ENCODE assay signal across 13 cellular contexts in genomic region chr12:26941251-26941650, GRCh38. TPM values are rescaled to one million over a fixed set of nuclear protein-coding genes. Genes with fewer than 3 reads are reported as not detected.
DNase-seq lines count a peak whose midpoint lies in the region; ATAC-seq, FAIRE-seq and TF ChIP-seq lines count a peak whose summit lies in the region.
"Had no signal": no experiment of that assay in that cellular context is flagged by ENCODE, and none has a peak within 500 bp of the region (broad histone marks: within the 10 kb centered on the region; RNA-seq: fewer than 3 reads in every experiment).

No MANE protein-coding gene starts in this region.

- FAIRE-seq in keratinocyte (lab: Jason Lieb, UNC) (no peak), pancreas (lab: Jason Lieb, UNC) (no peak)

- peaks cover 54% of the 10 kb centered on the region for H3K4me1 Mint-ChIP-seq in activated T-helper 2 cell treated with anti-CD3 and anti-CD28 coated beads, Interferon-gamma antibody, Interleukin-2, Interleukin-4, amounts not matched to agents 10 μg/mL and 5 μg/mL and 100 μg/mL, durations not matched to agents 14 hours and 24 hours and 36 hours (ENCODE audit: low read depth)

- no peak overlapping the region for H2AFZ ChIP-seq in keratinocyte (ENCODE audit: control insufficient read depth, low read length)

- H3K27ac ChIP-seq in BLaER1 (peak overlapping the region; percentile 49), keratinocyte (ENCODE audit: control insufficient read depth, insufficient read depth, low read length) (no peak overlapping the region), pancreas (no peak overlapping the region)

- no peak for TF ChIP-seq CTCF in keratinocyte (optimal IDR thresholded peaks at IDR 0.05 in 1 of 3, IDR thresholded peaks at IDR 0.05 in 1 of 3, conservative IDR thresholded peaks at IDR 0.05 in 1 of 3; ENCODE audit: extremely low read depth in 1 of 3, insufficient read depth in 2 of 3, low read length in 3 of 3)
- TF ChIP-seq CTCF in pancreas (IDR thresholded peaks at IDR 0.05): no peak

- H3K36me3 ChIP-seq in BLaER1: peaks cover 22% of the 10 kb centered on the region; the same call in 1 of the 2 replicates
- no peaks in the 10 kb centered on the region for H3K36me3 ChIP-seq in keratinocyte (ENCODE audit: control insufficient read depth in 2 of 2, extremely low read depth in 1 of 2, insufficient read depth in 2 of 2, low read length in 2 of 2)
- no peaks in the 10 kb centered on the region for H3K36me3 ChIP-seq in pancreas
- H3K36me3 ChIP-seq: heart left ventricle had no signal

- H3K9me3 Mint-ChIP-seq in activated T-helper 2 cell treated with anti-CD3 and anti-CD28 coated beads, Interferon-gamma antibody, Interleukin-2, Interleukin-4, amounts not matched to agents 10 μg/mL and 5 μg/mL and 100 μg/mL, durations not matched to agents 14 hours and 24 hours and 36 hours: peaks cover 11% of the 10 kb centered on the region

- WGBS in pancreas, 2 donors: 63 to 72% methylated on average over 1 of the region's 1 CpG

- peaks cover 10% of the 10 kb centered on the region for H3K9me3 ChIP-seq in BLaER1
- H3K9me3 ChIP-seq in keratinocyte (ENCODE audit: control insufficient read depth, low read depth, low read length): no peaks in the 10 kb centered on the region
- no peaks in the 10 kb centered on the region for H3K9me3 ChIP-seq in pancreas
- H3K9me3 ChIP-seq: Caco-2 had no signal

- H3K9ac ChIP-seq in BLaER1 (peak overlapping the region; percentile 52; the same call in 1 of the 2 replicates), keratinocyte (ENCODE audit: control insufficient read depth, extremely low read depth, insufficient read depth, low read length) (peak overlapping the region; percentile 20)

- peaks cover 32% of the 10 kb centered on the region for H3K36me3 Mint-ChIP-seq in activated T-helper 2 cell treated with anti-CD3 and anti-CD28 coated beads, Interferon-gamma antibody, Interleukin-2, Interleukin-4, amounts not matched to agents 10 μg/mL and 5 μg/mL and 100 μg/mL, durations not matched to agents 14 hours and 24 hours and 36 hours (ENCODE audit: low read depth)

- H3K27me3 Mint-ChIP-seq in activated T-helper 2 cell treated with anti-CD3 and anti-CD28 coated beads, Interferon-gamma antibody, Interleukin-2, Interleukin-4, amounts not matched to agents 10 μg/mL and 5 μg/mL and 100 μg/mL, durations not matched to agents 14 hours and 24 hours and 36 hours (ENCODE audit: low read depth): no peaks in the 10 kb centered on the region

- no peaks in the 10 kb centered on the region for H3K27me3 ChIP-seq in BLaER1
- no peaks in the 10 kb centered on the region for H3K27me3 ChIP-seq in keratinocyte (ENCODE audit: control insufficient read depth, extremely low read depth, insufficient read depth, low read length)
- no peaks in the 10 kb centered on the region for H3K27me3 ChIP-seq in pancreas
- H3K27me3 ChIP-seq: heart left ventricle had no signal

- peak overlapping the region; percentile 32; the same call in 1 of the 2 replicates for H3K4me3 ChIP-seq in BLaER1
- peak overlapping the region in 2 of 3 experiments; percentile 27 to 44 for H3K4me3 ChIP-seq in keratinocyte (ENCODE audit: control insufficient read depth in 2 of 3, extremely low read depth in 1 of 3, insufficient read depth in 2 of 3, low read depth in 1 of 3, low read length in 3 of 3)
- no peak overlapping the region for H3K4me3 ChIP-seq in pancreas

- no peak for ATAC-seq in left colon
- ATAC-seq in pancreas: no peak
- ATAC-seq: heart left ventricle had no signal

- DNase-seq in HCEC 1CT (peak; percentile 6), keratinocyte (ENCODE audit: low read depth, low spot score) (no peak), SHP77 treated with DMSO at 0.1 percent for 48 hours (lab: John Stamatoyannopoulos, UW) (no peak), left colon (no peak), pancreas (no peak), cerebellar cortex (ENCODE audit: low spot score) (no peak)
- DNase-seq in activated T-helper 2 cell treated with anti-CD3 and anti-CD28 coated beads, Interferon-gamma antibody, Interleukin-2, Interleukin-4, amounts not matched to agents 10 μg/mL and 5 μg/mL and 100 μg/mL, durations not matched to agents 14 hours and 24 hours and 36 hours (ENCODE audit: low spot score): no peak
- DNase-seq: activated CD4-positive, alpha-beta T cell treated with anti-CD3 and anti-CD28 coated beads for 48 hours; Caco-2; heart left ventricle; NCI-H187 treated with DMSO at 0.1 percent for 48 hours; trophoblast cell had no signal

- H3K4me1 ChIP-seq in BLaER1 (peaks cover 38% of the 10 kb centered on the region), keratinocyte (ENCODE audit: control insufficient read depth, extremely low read depth, insufficient read depth, low read length) (peaks cover 10% of the 10 kb centered on the region), pancreas (peaks cover 20 to 30% (median 28%) of the 10 kb centered on the region in 3 donors)

- H3K4me2 ChIP-seq in BLaER1 (peak overlapping the region; percentile 94), keratinocyte (ENCODE audit: control insufficient read depth, extremely low read depth, insufficient read depth, low read depth, low read length) (peak overlapping the region; percentile 90)

- dilution Hi-C loops in keratinocyte (cut with MboI; ENCODE audit: extremely low pct_ligation_motif_present, low sequenced_read_pairs): no loop called here

- peaks cover 46% of the 10 kb centered on the region for H4K20me1 ChIP-seq in BLaER1
- H4K20me1 ChIP-seq in keratinocyte (ENCODE audit: control insufficient read depth, extremely low read depth, insufficient read depth, low read length): no peaks in the 10 kb centered on the region

- H3K27ac Mint-ChIP-seq in activated T-helper 2 cell treated with anti-CD3 and anti-CD28 coated beads, Interferon-gamma antibody, Interleukin-2, Interleukin-4, amounts not matched to agents 10 μg/mL and 5 μg/mL and 100 μg/mL, durations not matched to agents 14 hours and 24 hours and 36 hours: peak overlapping the region; percentile 93

- intact Hi-C loops in activated T-helper 2 cell treated with anti-CD3 and anti-CD28 coated beads, Interferon-gamma antibody, Interleukin-2, Interleukin-4, amounts not matched to agents 10 μg/mL and 5 μg/mL and 100 μg/mL, durations not matched to agents 14 hours and 24 hours and 36 hours (cut with micrococcal nuclease): no loop called here
- intact Hi-C loops in left colon (cut with DNase I, micrococcal nuclease): no loop called here
- intact Hi-C loops in pancreas (cut with DNase I): loop anchor here in 2 of 3 donors (10.0 kb wide), 1 partner anchor 54 kb away; no protein-coding TSS in a partner anchor

- H3K4me3 Mint-ChIP-seq in activated T-helper 2 cell treated with anti-CD3 and anti-CD28 coated beads, Interferon-gamma antibody, Interleukin-2, Interleukin-4, amounts not matched to agents 10 μg/mL and 5 μg/mL and 100 μg/mL, durations not matched to agents 14 hours and 24 hours and 36 hours (ENCODE audit: low read depth): peak overlapping the region; percentile 85

- no peaks in the 10 kb centered on the region for H3K9me1 ChIP-seq in keratinocyte (ENCODE audit: control insufficient read depth, extremely low read depth, insufficient read depth, low read length)

- peaks cover 92% of the 10 kb centered on the region for H3K79me2 ChIP-seq in keratinocyte (ENCODE audit: control insufficient read depth, insufficient read depth, low read length)

RNA-seq across cellular contexts. Expression of gene FGFR1OP2, which starts 3.0 kb away (rescaled TPM):
- 48.4 and 49.0 TPM in 2 replicates for total RNA-seq in activated T-helper 2 cell treated with anti-CD3 and anti-CD28 coated beads, Interferon-gamma antibody, Interleukin-2, Interleukin-4, amounts not matched to agents 10 μg/mL and 5 μg/mL and 100 μg/mL, durations not matched to agents 14 hours and 24 hours and 36 hours
- 17.6 to 34.9 TPM (median 21.4 TPM) in 3 replicates for polyA plus RNA-seq in keratinocyte
- polyA plus RNA-seq in keratinocyte (2011; ENCODE audit: low read depth): 48.9 TPM
- 15.3 and 23.8 TPM in 2 replicates for polyA plus RNA-seq in keratinocyte (2011; cell fraction: cytosol; rRNA removed)
- polyA plus RNA-seq in keratinocyte (2011; cell fraction: nucleus; rRNA removed): 15.7 and 20.8 TPM in 2 replicates
- 24.5 and 25.5 TPM in 2 replicates for polyA plus RNA-seq in keratinocyte (2012; ENCODE audit: low replicate concordance)
- polyA minus RNA-seq in keratinocyte: 5.9 to 27.6 TPM (median 10.5 TPM) in 3 replicates
- 30.3 TPM for polyA minus RNA-seq in keratinocyte (2011; cell fraction: cytosol; rRNA and poly(A)+ RNA removed)
- polyA minus RNA-seq in keratinocyte (2011; cell fraction: nucleus; rRNA and poly(A)+ RNA removed): 10.9 and 13.7 TPM in 2 replicates
- 10 to 100 TPM; 24.6 to 31.5 TPM for total RNA-seq in left colon
- 10 to 100 TPM in 5 of 6 donors, 1 to 10 TPM in 1; 9.3 to 23.3 (median 10.9) TPM for total RNA-seq in pancreas
- polyA plus RNA-seq in pancreas: 10 to 100 TPM; 11.6 to 17.6 TPM

RNA-seq across cellular contexts. Expression of gene INTS13, which starts 3.5 kb away (rescaled TPM):
- 54.4 and 65.7 TPM in 2 replicates for total RNA-seq in activated T-helper 2 cell treated with anti-CD3 and anti-CD28 coated beads, Interferon-gamma antibody, Interleukin-2, Interleukin-4, amounts not matched to agents 10 μg/mL and 5 μg/mL and 100 μg/mL, durations not matched to agents 14 hours and 24 hours and 36 hours
- polyA plus RNA-seq in keratinocyte (18.6 to 38.7 TPM (median 19.5 TPM) in 3 replicates), pancreas (10 to 100 TPM; 10.9 to 13.8 TPM)
- 73.5 TPM for polyA plus RNA-seq in keratinocyte (2011; ENCODE audit: low read depth)
- 25.4 and 42.6 TPM in 2 replicates for polyA plus RNA-seq in keratinocyte (2011; cell fraction: cytosol; rRNA removed)
- polyA plus RNA-seq in keratinocyte (2011; cell fraction: nucleus; rRNA removed): 17.3 and 26.1 TPM in 2 replicates
- polyA plus RNA-seq in keratinocyte (2012; ENCODE audit: low replicate concordance): 20.5 and 26.3 TPM in 2 replicates
- polyA minus RNA-seq in keratinocyte: 17.3 to 45.2 TPM (median 17.6 TPM) in 3 replicates
- polyA minus RNA-seq in keratinocyte (2011; cell fraction: cytosol; rRNA and poly(A)+ RNA removed): 49.9 TPM
- polyA minus RNA-seq in keratinocyte (2011; cell fraction: nucleus; rRNA and poly(A)+ RNA removed): 10.2 and 27.5 TPM in 2 replicates
- total RNA-seq in left colon (10 to 100 TPM; 11.5 to 12.9 TPM), pancreas (10 to 100 TPM in 4 of 6 donors, 1 to 10 TPM in 2; 7.4 to 12.4 (median 11.0) TPM)

Comparison
In these comparisons a context has a peak if more than half of its experiments do, and no peak if none do; other contexts are left out.
1. H3K4me3 ChIP-seq: peak in BLaER1 (single experiment) and keratinocyte (2 of 3); none in pancreas (0 of 4).
2. intact Hi-C loops: an anchor here in pancreas (10.0 kb wide); none called in activated T-helper 2 cell treated with anti-CD3 and anti-CD28 coated beads, Interferon-gamma antibody, Interleukin-2, Interleukin-4, amounts not matched to agents 10 μg/mL and 5 μg/mL and 100 μg/mL, durations not matched to agents 14 hours and 24 hours and 36 hours and left colon.